ENCODE assay signal across 32 cellular contexts in genomic region chr17:16273929-16274339, GRCh38. TPM values are rescaled to one million over a fixed set of nuclear protein-coding genes. Genes with fewer than 3 reads are reported as not detected.
DNase-seq lines count a peak whose midpoint lies in the region; ATAC-seq, FAIRE-seq and TF ChIP-seq lines count a peak whose summit lies in the region.
"Had no signal": no experiment of that assay in that cellular context is flagged by ENCODE, and none has a peak within 500 bp of the region (broad histone marks: within the 10 kb centered on the region; RNA-seq: fewer than 3 reads in every experiment).

No MANE protein-coding gene starts in this region.

- peak overlapping the region; percentile 57 for H3K4me2 ChIP-seq in astrocyte (ENCODE audit: low read length)

- H2AFZ ChIP-seq in astrocyte (ENCODE audit: low read depth, low read length) = no peak overlapping the region

- no peak for ATAC-seq in CD4-positive, CD25-positive, alpha-beta regulatory T cell (ENCODE audit: low read depth in 2 of 2)
- ATAC-seq in GM19395 (IDR thresholded peaks at IDR 0.05; ENCODE audit: unreplicated experiment) (no peak), GM21390 (IDR thresholded peaks at IDR 0.05; ENCODE audit: unreplicated experiment) (no peak)
- ATAC-seq: CD8-positive, alpha-beta T cell; gastrocnemius medialis; pancreas; T-helper 17 cell had no signal

- H4K20me1 ChIP-seq in astrocyte (ENCODE audit: insufficient read depth, low read length) = no peaks in the 10 kb centered on the region

- no peak overlapping the region for H3K27ac ChIP-seq in CD4-positive, CD25-positive, alpha-beta regulatory T cell (ENCODE audit: insufficient read depth, low read length, poor library complexity, severe bottlenecking)
- peak overlapping the region; percentile 84 for H3K27ac ChIP-seq in astrocyte (ENCODE audit: low read depth, low read length)
- H3K27ac ChIP-seq: gastrocnemius medialis, HL-60, pancreas, thyroid gland, vagina had no signal

- peaks cover 3 to 4% of the 10 kb centered on the region in 2 experiments for H3K9me3 ChIP-seq in CD4-positive, CD25-positive, alpha-beta regulatory T cell (ENCODE audit: control insufficient read depth in 2 of 2, low read length in 2 of 2)
- H3K9me3 ChIP-seq in astrocyte (ENCODE audit: insufficient read depth, low read depth, low read length) = peaks cover 2% of the 10 kb centered on the region
- H3K9me3 ChIP-seq: gastrocnemius medialis, pancreas, thyroid gland, vagina had no signal

- no peak overlapping the region for H3K4me3 ChIP-seq in CD4-positive, CD25-positive, alpha-beta regulatory T cell (ENCODE audit: low read depth, low read length)
- H3K4me3 ChIP-seq in astrocyte (ENCODE audit: insufficient read depth, low read depth, low read length) = no peak overlapping the region
- H3K4me3 ChIP-seq: gastrocnemius medialis, lung, pancreas, thyroid gland, vagina had no signal

- no peak for DNase-seq in CD4-positive, CD25-positive, alpha-beta regulatory T cell
- DNase-seq in HFFc6 (no peak), astrocyte (ENCODE audit: low read depth) (no peak), nephron progenitor cell (no peak), glutamatergic neuron (no peak)
- DNase-seq in activated T-cell treated with anti-CD3 and anti-CD28 coated beads, Interleukin-2, amount 50 U/mL, for 48 hours = no peak
- DNase-seq: ACHN; activated CD8-positive, alpha-beta memory T cell treated with anti-CD3 and anti-CD28 coated beads for 24 hours; activated gamma-delta T cell treated with Interleukin-2 at 50 U/mL for 16 hours; activated T-cell treated with anti-CD3 and anti-CD28 coated beads for 4 hours; CD8-positive, alpha-beta T cell; gastrocnemius medialis; H9; Kasumi-1; NCI-H1417 treated with DMSO at 0.1 percent for 48 hours; NCI-H2029 treated with DMSO at 0.1 percent for 48 hours; NCI-H526; OCI-M1; pancreas; Right ventricle myocardium superior; stimulated activated naive CD4-positive, alpha-beta T cell treated with Interleukin-2 at 50 U/mL for 16 hours; T-helper 17 cell; thyroid gland had no signal

- H3K36me3 ChIP-seq in CD4-positive, CD25-positive, alpha-beta regulatory T cell (ENCODE audit: control insufficient read depth, insufficient read depth, low read length) = no peaks in the 10 kb centered on the region
- no peaks in the 10 kb centered on the region for H3K36me3 ChIP-seq in astrocyte (ENCODE audit: insufficient read depth, low read length)
- H3K36me3 ChIP-seq: gastrocnemius medialis, pancreas, thyroid gland, vagina had no signal

- H3K9ac ChIP-seq in astrocyte (ENCODE audit: low read length) = peak overlapping the region; percentile 51

- no peak for FAIRE-seq in astrocyte (lab: Jason Lieb, UNC)
- FAIRE-seq: GM18507, pancreas had no signal

- H3K27ac Mint-ChIP-seq in CD4-positive, CD25-positive, alpha-beta regulatory T cell = peak overlapping the region in 2 of 3 donors; percentile 33 to 69
- H3K27ac Mint-ChIP-seq in HFFc6 (peak overlapping the region; percentile 27), astrocyte (ENCODE audit: unreplicated experiment) (no peak overlapping the region), nephron progenitor cell (peak overlapping the region; percentile 3), glutamatergic neuron (ENCODE audit: unreplicated experiment) (no peak overlapping the region)
- H3K27ac Mint-ChIP-seq: B cell; CD8-positive, alpha-beta T cell; H9; nephron; T-helper 17 cell had no signal

- H3K9me3 Mint-ChIP-seq in CD4-positive, CD25-positive, alpha-beta regulatory T cell = peaks cover 0 to 3% (median 1%) of the 10 kb centered on the region in 7 donors
- peaks cover 5% of the 10 kb centered on the region; the same call in 1 of the 2 replicates for H3K9me3 Mint-ChIP-seq in HFFc6
- H3K9me3 Mint-ChIP-seq in astrocyte (ENCODE audit: unreplicated experiment) = peaks cover 6% of the 10 kb centered on the region
- H3K9me3 Mint-ChIP-seq in nephron progenitor cell = peaks cover 33% of the 10 kb centered on the region
- peaks cover 2% of the 10 kb centered on the region for H3K9me3 Mint-ChIP-seq in glutamatergic neuron (ENCODE audit: unreplicated experiment)
- H3K9me3 Mint-ChIP-seq: central memory CD8-positive, alpha-beta T cell had no signal

- no peaks in the 10 kb centered on the region for H3K27me3 Mint-ChIP-seq in CD4-positive, CD25-positive, alpha-beta regulatory T cell
- H3K27me3 Mint-ChIP-seq in HFFc6 (ENCODE audit: insufficient read depth) (no peaks in the 10 kb centered on the region; the same call in 1 of the 2 replicates), astrocyte (ENCODE audit: low read depth, unreplicated experiment) (no peaks in the 10 kb centered on the region), nephron progenitor cell (ENCODE audit: low read depth, poor library complexity) (peaks cover 3% of the 10 kb centered on the region), glutamatergic neuron (ENCODE audit: unreplicated experiment) (no peaks in the 10 kb centered on the region)
- H3K27me3 Mint-ChIP-seq: B cell; central memory CD8-positive, alpha-beta T cell; T-helper 17 cell had no signal

- H3K79me2 ChIP-seq in astrocyte (ENCODE audit: insufficient read depth, low read length) = no peaks in the 10 kb centered on the region

- no peak for TF ChIP-seq CTCF in HFFc6 (IDR thresholded peaks at IDR 0.05)
- no peak for TF ChIP-seq CTCF in astrocyte (IDR thresholded peaks at IDR 0.05; ENCODE audit: insufficient read depth, low read depth, low read length)
- no peak for TF ChIP-seq CTCF in nephron progenitor cell (IDR thresholded peaks at IDR 0.05)
- no peak for TF ChIP-seq CTCF in glutamatergic neuron (IDR thresholded peaks at IDR 0.05; ENCODE audit: partially characterized antibody, unreplicated experiment)

- peaks cover 4 to 24% (median 11%) of the 10 kb centered on the region in 4 donors for H3K4me1 Mint-ChIP-seq in CD4-positive, CD25-positive, alpha-beta regulatory T cell
- H3K4me1 Mint-ChIP-seq in HFFc6 (ENCODE audit: low read depth) (peaks cover 46% of the 10 kb centered on the region), astrocyte (ENCODE audit: low read depth, unreplicated experiment) (peaks cover 11% of the 10 kb centered on the region), nephron progenitor cell (no peaks in the 10 kb centered on the region), glutamatergic neuron (ENCODE audit: low read depth, unreplicated experiment) (no peaks in the 10 kb centered on the region)
- H3K4me1 Mint-ChIP-seq: H9, nephron had no signal

- no peaks in the 10 kb centered on the region for H3K27me3 ChIP-seq in CD4-positive, CD25-positive, alpha-beta regulatory T cell (ENCODE audit: control insufficient read depth, insufficient read depth, low read length)
- no peaks in the 10 kb centered on the region for H3K27me3 ChIP-seq in astrocyte (ENCODE audit: insufficient read depth, low read length)
- H3K27me3 ChIP-seq: gastrocnemius medialis, pancreas, thyroid gland, vagina had no signal

- H3K36me3 Mint-ChIP-seq in CD4-positive, CD25-positive, alpha-beta regulatory T cell = peaks cover 10% of the 10 kb centered on the region
- peaks cover 15% of the 10 kb centered on the region for H3K36me3 Mint-ChIP-seq in HFFc6 (ENCODE audit: low read depth)
- no peaks in the 10 kb centered on the region for H3K36me3 Mint-ChIP-seq in astrocyte (ENCODE audit: low read depth, unreplicated experiment)
- H3K36me3 Mint-ChIP-seq in nephron progenitor cell (ENCODE audit: low read depth) = peaks cover 51% of the 10 kb centered on the region
- peaks cover 25% of the 10 kb centered on the region for H3K36me3 Mint-ChIP-seq in glutamatergic neuron (ENCODE audit: unreplicated experiment)

- peaks cover 2% of the 10 kb centered on the region for H3K4me1 ChIP-seq in CD4-positive, CD25-positive, alpha-beta regulatory T cell (ENCODE audit: control insufficient read depth, insufficient read depth, low read length, poor library complexity, severe bottlenecking)
- H3K4me1 ChIP-seq in astrocyte (ENCODE audit: insufficient read depth, low read length) = peaks cover 14% of the 10 kb centered on the region
- H3K4me1 ChIP-seq: gastrocnemius medialis, pancreas, thyroid gland, vagina had no signal

- H3K4me3 Mint-ChIP-seq in CD4-positive, CD25-positive, alpha-beta regulatory T cell = no peak overlapping the region
- peak overlapping the region; percentile 32; the same call in 1 of the 2 replicates for H3K4me3 Mint-ChIP-seq in HFFc6
- no peak overlapping the region for H3K4me3 Mint-ChIP-seq in astrocyte (ENCODE audit: unreplicated experiment)
- no peak overlapping the region for H3K4me3 Mint-ChIP-seq in nephron progenitor cell
- no peak overlapping the region for H3K4me3 Mint-ChIP-seq in glutamatergic neuron (ENCODE audit: unreplicated experiment)
- H3K4me3 Mint-ChIP-seq: B cell; CD8-positive, alpha-beta T cell; central memory CD8-positive, alpha-beta T cell; H9; nephron; T-helper 17 cell had no signal

RNA-seq across cellular contexts. Expression of gene PIGL, which starts 56.9 kb away (rescaled TPM):
- 59.4 TPM for total RNA-seq in CD4-positive, CD25-positive, alpha-beta regulatory T cell
- 10 to 100 TPM in 3 of 4 donors, 1 to 10 TPM in 1; 8.7 to 12.0 (median 11.5) TPM for polyA plus RNA-seq in CD4-positive, CD25-positive, alpha-beta regulatory T cell
- total RNA-seq in HFFc6 (2021; fragmentation: NEBNext Ultra II Directional; extraction: Animal tissue kit (Norgen Biotek cat#: 25700)) = 10 to 100 TPM; 12.0 to 15.5 (median 14.9) TPM
- total RNA-seq in astrocyte = 21.9 and 25.5 TPM in 2 replicates
- 37.0 TPM for total RNA-seq in glutamatergic neuron (ENCODE audit: unreplicated experiment)

RNA-seq across cellular contexts. Expression of gene NCOR1, which starts 58.6 kb away (rescaled TPM):
- 216 TPM for total RNA-seq in CD4-positive, CD25-positive, alpha-beta regulatory T cell
- polyA plus RNA-seq in CD4-positive, CD25-positive, alpha-beta regulatory T cell = 10 to 100 TPM; 65.8 to 68.7 (median 67.0) TPM
- 100 to 1,000 TPM; 103 to 115 (median 111) TPM for total RNA-seq in HFFc6 (2021; fragmentation: NEBNext Ultra II Directional; extraction: Animal tissue kit (Norgen Biotek cat#: 25700))
- total RNA-seq in astrocyte (119 and 121 TPM in 2 replicates), glutamatergic neuron (ENCODE audit: unreplicated experiment) (152 TPM)

Comparison
In these comparisons a context has a peak if more than half of its experiments do, and no peak if none do; other contexts are left out.
1. H3K27ac Mint-ChIP-seq: peak in CD4-positive, CD25-positive, alpha-beta regulatory T cell (2 of 3), HFFc6 (single experiment) and nephron progenitor cell (single experiment); none in astrocyte (single experiment) and glutamatergic neuron (single experiment).